Comparison of ENCODE assay signal across 18 cellular contexts in the genomic region with DNA sequence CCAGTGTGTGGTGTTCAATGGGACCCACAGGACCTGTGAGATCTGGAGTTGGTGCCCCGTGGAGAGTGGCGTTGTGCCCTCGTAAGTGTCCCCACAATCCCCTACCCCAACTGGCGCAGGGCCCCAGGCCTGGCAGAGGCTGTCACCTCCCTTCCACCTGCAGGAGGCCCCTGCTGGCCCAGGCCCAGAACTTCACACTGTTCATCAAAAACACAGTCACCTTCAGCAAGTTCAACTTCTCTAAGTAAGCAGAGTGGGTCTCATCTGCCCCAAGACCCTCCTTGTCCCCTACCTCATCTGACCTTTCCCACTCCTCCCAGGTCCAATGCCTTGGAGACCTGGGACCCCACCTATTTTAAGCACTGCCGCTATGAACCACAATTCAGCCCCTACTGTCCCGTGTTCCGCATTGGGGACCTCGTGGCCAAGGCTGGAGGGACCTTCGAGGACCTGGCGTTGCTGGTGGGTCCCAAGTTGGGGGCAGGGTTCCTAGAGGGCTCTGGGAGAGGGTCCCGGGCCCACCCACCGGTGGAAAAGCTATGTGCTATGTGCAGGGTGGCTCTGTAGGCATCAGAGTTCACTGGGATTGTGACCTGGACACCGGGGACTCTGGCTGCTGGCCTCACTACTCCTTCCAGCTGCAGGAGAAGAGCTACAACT. TPM values are rescaled to one million over a fixed set of nuclear protein-coding genes. Genes with fewer than 3 reads are reported as not detected.
DNase-seq lines count a peak whose midpoint lies in the region; ATAC-seq, FAIRE-seq and TF ChIP-seq lines count a peak whose summit lies in the region.
"Had no signal": no experiment of that assay in that cellular context is flagged by ENCODE, and none has a peak within 500 bp of the region (broad histone marks: within the 10 kb centered on the region; RNA-seq: fewer than 3 reads in every experiment).

No MANE protein-coding gene starts in this region.

- no peak overlapping the region for H3K9ac ChIP-seq in GM12878 (ENCODE audit: control insufficient read depth, insufficient read depth, low read length)

- TF ChIP-seq EP300 in A549 (IDR thresholded peaks at IDR 0.05): no peak
- no peak for TF ChIP-seq EP300 in GM12878 (IDR thresholded peaks at IDR 0.05; ENCODE audit: borderline replicate concordance in 1 of 2, control insufficient read depth in 1 of 2, low read depth in 2 of 2, low read length in 2 of 2)

- no peak overlapping the region for H3K4me3 ChIP-seq in A549
- no peak overlapping the region for H3K4me3 ChIP-seq in GM12878
- H3K4me3 ChIP-seq: vagina had no signal

- TF ChIP-seq CTCF in A549 (IDR thresholded peaks at IDR 0.05) (no peak), GM13977 (IDR thresholded peaks at IDR 0.05; ENCODE audit: extremely low read depth, insufficient read depth, missing control alignments) (peak; percentile 9), GM12878 (IDR thresholded peaks at IDR 0.05 in 2 of 3, conservative IDR thresholded peaks at IDR 0.05 in 1 of 3; ENCODE audit: control insufficient read depth in 2 of 3, extremely low read depth in 1 of 3, insufficient read depth in 1 of 3, low read depth in 3 of 3, low read length in 3 of 3) (0 out of 6 replicates have a peak, but pooled peaks of 1 of the 3 experiments have one; percentile 11)

- in situ Hi-C loops in GM13977 (cut with MboI; ENCODE audit: low pct_unique_long_range_greater_than_20kb, low sequenced_read_pairs, unreplicated experiment): no loop called here
- in situ Hi-C loops in GM12878 (cut with MboI): no loop called here

- H4K20me1 ChIP-seq in GM12878 (ENCODE audit: control insufficient read depth, insufficient read depth): no peaks in the 10 kb centered on the region

- SMC1A ChIA-PET in GM12878 (lab: Charles Lee; ENCODE audit: uncharacterized antibody, unreplicated experiment): no interaction called here

- ATAC-seq in A549 (peak; percentile 61 to 65; a peak in 3 of 6 replicates), GM12878 (peak; percentile 62)
- no peak for ATAC-seq in activated CD4-positive, CD25-positive, alpha-beta regulatory T cell treated with anti-CD3 and anti-CD28 coated beads, Interleukin-2, amount 50 U/mL, for 24 hours
- ATAC-seq: activated CD8-positive, alpha-beta T cell treated with anti-CD3 and anti-CD28 coated beads, Interleukin-2, amount 10 ng/mL, durations not matched to agents 7 days and 5 days; activated T-cell treated with anti-CD3 and anti-CD28 coated beads, Interleukin-2, amount 50 U/mL, for 72 hours; left cardiac atrium had no signal

- no TSS peak for BruUV-seq in GM12878 (replicated peaks; lab: Mats Ljungman, UMichigan)

- TF ChIP-seq RAD21 in A549 (conservative IDR thresholded peaks at IDR 0.05 in 1 of 2, IDR thresholded peaks at IDR 0.05 in 1 of 2) (no peak), GM12878 (IDR thresholded peaks at IDR 0.05; ENCODE audit: insufficient read depth, low read depth, low read length) (no peak)

- POLR2A ChIA-PET in A549 (lab: Yijun Ruan, JAX) (no interaction called here), GM12878 (lab: Charles Lee) (no interaction called here)

- H3K4me2 ChIP-seq in A549 (no peak overlapping the region), GM12878 (ENCODE audit: control insufficient read depth, insufficient read depth) (no peak overlapping the region)

- no peaks in the 10 kb centered on the region for H3K36me3 ChIP-seq in GM12878 (ENCODE audit: control insufficient read depth in 2 of 2, insufficient read depth in 2 of 2, low read length in 1 of 2)
- H3K36me3 ChIP-seq: vagina had no signal

- CTCF ChIA-PET in A549 (lab: Yijun Ruan, JAX): interaction anchor here (1.2 to 1.5 kb wide), 3 partner anchors 10 to 137 kb away, joined by 3 to 5 read pairs (median 3); no protein-coding TSS in a partner anchor
- CTCF ChIA-PET in GM12878 (lab: Yijun Ruan, JAX): interaction anchor here (0.8 to 1.0 kb wide), 2 partner anchors 63 to 69 kb away, joined by 3 read pairs; no protein-coding TSS in a partner anchor

- H3K79me2 ChIP-seq in GM12878 (ENCODE audit: control insufficient read depth, insufficient read depth, low read length): no peaks in the 10 kb centered on the region

- no peak overlapping the region for H2AFZ ChIP-seq in GM12878 (ENCODE audit: control insufficient read depth, low read depth, low read length)

- no peak for TF ChIP-seq POLR2A in A549 (IDR thresholded peaks at IDR 0.05; ENCODE audit: low read length)
- no peak for TF ChIP-seq POLR2A in GM12878 (IDR thresholded peaks at IDR 0.05; ENCODE audit: low read depth, low read length)

- H3K9me3 ChIP-seq in A549 (no peaks in the 10 kb centered on the region), GM12878 (replicated peaks; ENCODE audit: control insufficient read depth, insufficient read depth, low read length) (no peaks in the 10 kb centered on the region)
- H3K9me3 ChIP-seq: vagina had no signal

- H3K4me1 ChIP-seq in A549: no peaks in the 10 kb centered on the region
- peaks cover 7% of the 10 kb centered on the region for H3K4me1 ChIP-seq in GM12878 (ENCODE audit: control insufficient read depth, insufficient read depth, low read length)

- FAIRE-seq in A549 (lab: Jason Lieb, UNC) (no peak), GM12878 (lab: Jason Lieb, UNC) (no peak)
- FAIRE-seq: GM12891 had no signal

- intact Hi-C loops in GM12878 (cut with micrococcal nuclease; ENCODE audit: unreplicated experiment): no loop called here

- no peak overlapping the region for H3K27ac ChIP-seq in A549
- no peak overlapping the region for H3K27ac ChIP-seq in GM12878 (ENCODE audit: control insufficient read depth, insufficient read depth)
- H3K27ac ChIP-seq: vagina had no signal

- RAD21 ChIA-PET in GM12878 (lab: Charles Lee; ENCODE audit: unreplicated experiment): no interaction called here

- WGBS in A549 (ENCODE audit: missing lambda C conversion rate): 50% methylated on average over 13 of the region's 13 CpGs
- 26% methylated on average over 13 of the region's 13 CpGs for WGBS in GM12878 (ENCODE audit: insufficient coverage, insufficient replicate concordance, low lambda C conversion rate, missing lambda C conversion rate)

- DNase-seq in A549 (ENCODE audit: low read depth in 1 of 2, low spot score in 1 of 2) (no peak), GM13977 (ENCODE audit: low spot score) (no peak), GM12878 (ENCODE audit: low read depth, low spot score) (no peak), germinal center (ENCODE audit: low spot score) (no peak), NCI-H82 treated with DMSO at 0.1 percent for 48 hours (lab: John Stamatoyannopoulos, UW; ENCODE audit: unreplicated experiment) (no peak)
- DNase-seq: activated CD8-positive, alpha-beta T cell treated with anti-CD3 and anti-CD28 coated beads, Interleukin-2, amount 10 ng/mL, durations not matched to agents 7 days and 5 days; activated T-cell treated with anti-CD3 and anti-CD28 coated beads, Interleukin-2, amount 50 U/mL, for 72 hours; caudate nucleus; CD4-positive, alpha-beta memory T cell; DMS79 treated with DMSO at 0.1 percent for 48 hours; KG1; left cardiac atrium; midbrain; NCI-H1436; retina had no signal

- H3K27me3 ChIP-seq in GM12878 (replicated peaks in 1 of 2; ENCODE audit: control insufficient read depth in 2 of 2, insufficient read depth in 2 of 2, low read length in 1 of 2): no peaks in the 10 kb centered on the region
- H3K27me3 ChIP-seq: vagina had no signal

RNA-seq across cellular contexts. Expression of a gene that starts 8.1 kb away (rescaled TPM):
- polyA plus RNA-seq in A549 (2011; rRNA removed) (0.62 and 0.67 TPM in 2 replicates), A549 (2017; fragmentation: RNase III; extraction: RNeasy Plus Mini Kit Qiagen cat#74134 plus additional on column Dnase treatment) (0.92 to 1.6 TPM (median 1.1 TPM) in 3 replicates), GM12878 (2011; rRNA removed) (0.06 and 0.07 TPM in 2 replicates), GM12878 (2014; fragmentation: Illumina TruSeq; extraction: Trizol) (0.03 TPM in 1 of 2 replicates, not detected in the other), GM12878 (2014; fragmentation: Nextera tagmentation; extraction: Ambion mirVana) (not detected), GM12878 (2014; rRNA removed) (not detected in 2 replicates), GM12878 (2016; fragmentation: Nextera tagmentation; extraction: Ambion mirVana) (under 1 TPM; 0.06 to 0.21 TPM)
- polyA plus RNA-seq in A549 (2012; cell fraction: cytosol; rRNA removed): 0.62 and 0.82 TPM in 2 replicates
- polyA plus RNA-seq in A549 (2012; cell fraction: nucleus; rRNA removed): 7.2 and 8.9 TPM in 2 replicates
- 0.15 and 0.45 TPM in 2 replicates for polyA minus RNA-seq in A549 (2011; rRNA and poly(A)+ RNA removed)
- total RNA-seq in GM12878 (2013; cell fraction: nucleolus; rRNA removed): 0.31 and 0.34 TPM in 2 replicates
- total RNA-seq in GM12878 (2014; rRNA removed) (0.11 TPM in 1 of 2 replicates, not detected in the other), GM12878 (2014; rRNA removed; fragmentation: Illumina TruSeq; extraction: Trizol) (not detected in 2 replicates), GM12878 (2021) (0.13 TPM in 1 of 2 replicates, not detected in the other)
- not detected for polyA plus RNA-seq in GM12878 (2011; ENCODE audit: low read depth)
- polyA plus RNA-seq in GM12878 (2011; cell fraction: cytosol; rRNA removed): 0.02 and 0.09 TPM in 2 replicates
- polyA plus RNA-seq in GM12878 (2011; cell fraction: nucleus; rRNA removed): 0.66 and 0.70 TPM in 2 replicates
- polyA plus RNA-seq in GM12878 (2012): 0.08 and 0.14 TPM in 2 replicates
- polyA minus RNA-seq in GM12878 (2011; rRNA and poly(A)+ RNA removed): 0.15 TPM in 1 of 2 replicates, not detected in the other
- not detected in 2 replicates for polyA minus RNA-seq in GM12878 (2011; cell fraction: cytosol; rRNA and poly(A)+ RNA removed)
- 0.12 and 0.57 TPM in 2 replicates for polyA minus RNA-seq in GM12878 (2011; cell fraction: nucleus; rRNA and poly(A)+ RNA removed)

RNA-seq across cellular contexts. Expression of a gene that starts 9.3 kb away (rescaled TPM):
- polyA plus RNA-seq in A549 (2011; rRNA removed) (not detected in 2 replicates), A549 (2017; fragmentation: RNase III; extraction: RNeasy Plus Mini Kit Qiagen cat#74134 plus additional on column Dnase treatment) (not detected in 3 replicates), GM12878 (2011; rRNA removed) (not detected in 2 replicates), GM12878 (2014; fragmentation: Illumina TruSeq; extraction: Trizol) (0.07 TPM in 1 of 2 replicates, not detected in the other), GM12878 (2014; fragmentation: Nextera tagmentation; extraction: Ambion mirVana) (not detected), GM12878 (2014; rRNA removed) (0.11 TPM in 1 of 2 replicates, not detected in the other), GM12878 (2016; fragmentation: Nextera tagmentation; extraction: Ambion mirVana) (under 1 TPM in 1 of 2 experiments, not detected in 1; 0.25 TPM)
- polyA plus RNA-seq in A549 (2012; cell fraction: cytosol; rRNA removed): not detected in 2 replicates
- not detected in 2 replicates for polyA plus RNA-seq in A549 (2012; cell fraction: nucleus; rRNA removed)
- polyA minus RNA-seq in A549 (2011; rRNA and poly(A)+ RNA removed): not detected in 2 replicates
- 0.15 TPM in 1 of 2 replicates, not detected in the other for total RNA-seq in GM12878 (2013; cell fraction: nucleolus; rRNA removed)
- total RNA-seq in GM12878 (2014; rRNA removed) (0.06 and 0.27 TPM in 2 replicates), GM12878 (2014; rRNA removed; fragmentation: Illumina TruSeq; extraction: Trizol) (not detected in 2 replicates), GM12878 (2021) (0.11 and 0.21 TPM in 2 replicates)
- not detected for polyA plus RNA-seq in GM12878 (2011; ENCODE audit: low read depth)
- not detected in 2 replicates for polyA plus RNA-seq in GM12878 (2011; cell fraction: cytosol; rRNA removed)
- not detected in 2 replicates for polyA plus RNA-seq in GM12878 (2011; cell fraction: nucleus; rRNA removed)
- polyA plus RNA-seq in GM12878 (2012): not detected in 2 replicates
- not detected in 2 replicates for polyA minus RNA-seq in GM12878 (2011; rRNA and poly(A)+ RNA removed)
- polyA minus RNA-seq in GM12878 (2011; cell fraction: cytosol; rRNA and poly(A)+ RNA removed): not detected in 2 replicates
- not detected in 2 replicates for polyA minus RNA-seq in GM12878 (2011; cell fraction: nucleus; rRNA and poly(A)+ RNA removed)
- total RNA-seq: activated T-cell treated with anti-CD3 and anti-CD28 coated beads, Interleukin-2, amount 50 U/mL, for 72 hours; CD4-positive, alpha-beta memory T cell had no signal

RNA-seq across cellular contexts. Expression of a gene that starts 21.2 kb away (rescaled TPM):
- 15.5 and 15.9 TPM in 2 replicates for polyA plus RNA-seq in A549 (2011; rRNA removed)
- 29.7 and 39.2 TPM in 2 replicates for polyA plus RNA-seq in A549 (2012; cell fraction: cytosol; rRNA removed)
- polyA plus RNA-seq in A549 (2012; cell fraction: nucleus; rRNA removed): 43.5 and 52.5 TPM in 2 replicates
- 18.4 to 22.7 TPM (median 19.7 TPM) in 3 replicates for polyA plus RNA-seq in A549 (2017; fragmentation: RNase III; extraction: RNeasy Plus Mini Kit Qiagen cat#74134 plus additional on column Dnase treatment)
- polyA minus RNA-seq in A549 (2011; rRNA and poly(A)+ RNA removed): 15.1 and 16.7 TPM in 2 replicates
- 41.0 and 46.0 TPM in 2 replicates for total RNA-seq in GM12878 (2013; cell fraction: nucleolus; rRNA removed)
- 52.2 and 52.9 TPM in 2 replicates for total RNA-seq in GM12878 (2014; rRNA removed)
- total RNA-seq in GM12878 (2014; rRNA removed; fragmentation: Illumina TruSeq; extraction: Trizol): 10.5 and 13.6 TPM in 2 replicates
- total RNA-seq in GM12878 (2021): 30.5 and 35.7 TPM in 2 replicates
- 5.7 TPM for polyA plus RNA-seq in GM12878 (2011; ENCODE audit: low read depth)
- 8.3 and 16.9 TPM in 2 replicates for polyA plus RNA-seq in GM12878 (2011; rRNA removed)
- polyA plus RNA-seq in GM12878 (2011; cell fraction: cytosol; rRNA removed): 24.9 and 45.9 TPM in 2 replicates
- 46.3 and 60.5 TPM in 2 replicates for polyA plus RNA-seq in GM12878 (2011; cell fraction: nucleus; rRNA removed)
- polyA plus RNA-seq in GM12878 (2012): 19.7 and 19.8 TPM in 2 replicates
- 3.5 and 10.5 TPM in 2 replicates for polyA plus RNA-seq in GM12878 (2014; fragmentation: Illumina TruSeq; extraction: Trizol)
- polyA plus RNA-seq in GM12878 (2014; fragmentation: Nextera tagmentation; extraction: Ambion mirVana): 1 to 10 TPM in 1 of 2 experiments, under 1 TPM in 1; 0.66 to 6.9 TPM
- 52.8 and 53.4 TPM in 2 replicates for polyA plus RNA-seq in GM12878 (2014; rRNA removed)
- polyA plus RNA-seq in GM12878 (2016; fragmentation: Nextera tagmentation; extraction: Ambion mirVana): 10 to 100 TPM; 54.4 to 58.3 TPM
- polyA minus RNA-seq in GM12878 (2011; rRNA and poly(A)+ RNA removed): 10.5 and 27.7 TPM in 2 replicates
- 8.0 and 9.8 TPM in 2 replicates for polyA minus RNA-seq in GM12878 (2011; cell fraction: cytosol; rRNA and poly(A)+ RNA removed)
- 49.2 and 68.4 TPM in 2 replicates for polyA minus RNA-seq in GM12878 (2011; cell fraction: nucleus; rRNA and poly(A)+ RNA removed)

RNA-seq across cellular contexts. Expression of a gene that starts 22.7 kb away (rescaled TPM):
- 0.05 and 0.08 TPM in 2 replicates for polyA plus RNA-seq in A549 (2011; rRNA removed)
- 0.04 TPM in 1 of 2 replicates, not detected in the other for polyA plus RNA-seq in A549 (2012; cell fraction: cytosol; rRNA removed)
- 0.05 and 0.12 TPM in 2 replicates for polyA plus RNA-seq in A549 (2012; cell fraction: nucleus; rRNA removed)
- 0.04 to 0.10 TPM (median 0.05 TPM) in 3 replicates for polyA plus RNA-seq in A549 (2017; fragmentation: RNase III; extraction: RNeasy Plus Mini Kit Qiagen cat#74134 plus additional on column Dnase treatment)
- polyA minus RNA-seq in A549 (2011; rRNA and poly(A)+ RNA removed): 0.29 TPM in 1 of 2 replicates, not detected in the other
- total RNA-seq in GM12878 (2013; cell fraction: nucleolus; rRNA removed): not detected in 2 replicates
- not detected in 2 replicates for total RNA-seq in GM12878 (2014; rRNA removed)
- total RNA-seq in GM12878 (2014; rRNA removed; fragmentation: Illumina TruSeq; extraction: Trizol): not detected in 2 replicates
- not detected in 2 replicates for total RNA-seq in GM12878 (2021)
- not detected for polyA plus RNA-seq in GM12878 (2011; ENCODE audit: low read depth)
- not detected in 2 replicates for polyA plus RNA-seq in GM12878 (2011; rRNA removed)
- not detected in 2 replicates for polyA plus RNA-seq in GM12878 (2011; cell fraction: cytosol; rRNA removed)
- polyA plus RNA-seq in GM12878 (2011; cell fraction: nucleus; rRNA removed): not detected in 2 replicates
- polyA plus RNA-seq in GM12878 (2012): not detected in 2 replicates
- polyA plus RNA-seq in GM12878 (2014; fragmentation: Illumina TruSeq; extraction: Trizol): not detected in 2 replicates
- not detected for polyA plus RNA-seq in GM12878 (2014; fragmentation: Nextera tagmentation; extraction: Ambion mirVana)
- polyA plus RNA-seq in GM12878 (2014; rRNA removed): not detected in 2 replicates
- polyA plus RNA-seq in GM12878 (2016; fragmentation: Nextera tagmentation; extraction: Ambion mirVana): not detected
- polyA minus RNA-seq in GM12878 (2011; rRNA and poly(A)+ RNA removed): not detected in 2 replicates
- not detected in 2 replicates for polyA minus RNA-seq in GM12878 (2011; cell fraction: cytosol; rRNA and poly(A)+ RNA removed)
- not detected in 2 replicates for polyA minus RNA-seq in GM12878 (2011; cell fraction: nucleus; rRNA and poly(A)+ RNA removed)
- total RNA-seq: activated CD8-positive, alpha-beta T cell treated with anti-CD3 and anti-CD28 coated beads, Interleukin-2, amount 10 ng/mL, durations not matched to agents 7 days and 5 days; activated T-cell treated with anti-CD3 and anti-CD28 coated beads, Interleukin-2, amount 50 U/mL, for 72 hours; CD4-positive, alpha-beta memory T cell; left cardiac atrium; vagina had no signal
- polyA plus RNA-seq: CD4-positive, alpha-beta memory T cell had no signal

RNA-seq across cellular contexts. Expression of a gene that starts 41.0 kb away (rescaled TPM):
- polyA plus RNA-seq in A549 (2011; rRNA removed): 14.1 and 14.4 TPM in 2 replicates
- 19.7 and 23.3 TPM in 2 replicates for polyA plus RNA-seq in A549 (2012; cell fraction: cytosol; rRNA removed)
- 123 and 173 TPM in 2 replicates for polyA plus RNA-seq in A549 (2012; cell fraction: nucleus; rRNA removed)
- polyA plus RNA-seq in A549 (2017; fragmentation: RNase III; extraction: RNeasy Plus Mini Kit Qiagen cat#74134 plus additional on column Dnase treatment): 22.3 to 23.5 TPM (median 22.6 TPM) in 3 replicates
- 22.8 and 27.5 TPM in 2 replicates for polyA minus RNA-seq in A549 (2011; rRNA and poly(A)+ RNA removed)
- total RNA-seq in GM12878 (2013; cell fraction: nucleolus; rRNA removed): 77.5 and 89.4 TPM in 2 replicates
- 31.8 and 35.2 TPM in 2 replicates for total RNA-seq in GM12878 (2014; rRNA removed)
- total RNA-seq in GM12878 (2014; rRNA removed; fragmentation: Illumina TruSeq; extraction: Trizol): 13.9 and 14.5 TPM in 2 replicates
- total RNA-seq in GM12878 (2021): 42.8 and 50.3 TPM in 2 replicates
- 10.7 TPM for polyA plus RNA-seq in GM12878 (2011; ENCODE audit: low read depth)
- polyA plus RNA-seq in GM12878 (2011; rRNA removed): 8.7 and 17.5 TPM in 2 replicates
- 12.6 and 20.5 TPM in 2 replicates for polyA plus RNA-seq in GM12878 (2011; cell fraction: cytosol; rRNA removed)
- polyA plus RNA-seq in GM12878 (2011; cell fraction: nucleus; rRNA removed): 168 and 188 TPM in 2 replicates
- 19.4 and 21.7 TPM in 2 replicates for polyA plus RNA-seq in GM12878 (2012)
- 16.6 and 25.1 TPM in 2 replicates for polyA plus RNA-seq in GM12878 (2014; fragmentation: Illumina TruSeq; extraction: Trizol)
- polyA plus RNA-seq in GM12878 (2014; fragmentation: Nextera tagmentation; extraction: Ambion mirVana): 1 to 10 TPM in 1 of 2 experiments, under 1 TPM in 1; 0.82 to 1.1 TPM
- polyA plus RNA-seq in GM12878 (2014; rRNA removed): 44.0 and 50.1 TPM in 2 replicates
- 10 to 100 TPM; 15.0 to 21.2 TPM for polyA plus RNA-seq in GM12878 (2016; fragmentation: Nextera tagmentation; extraction: Ambion mirVana)
- polyA minus RNA-seq in GM12878 (2011; rRNA and poly(A)+ RNA removed): 17.0 and 18.1 TPM in 2 replicates
- 7.6 TPM in 2 replicates for polyA minus RNA-seq in GM12878 (2011; cell fraction: cytosol; rRNA and poly(A)+ RNA removed)
- polyA minus RNA-seq in GM12878 (2011; cell fraction: nucleus; rRNA and poly(A)+ RNA removed): 35.8 and 46.1 TPM in 2 replicates

Comparison
In these comparisons a context has a peak if more than half of its experiments do, and no peak if none do; other contexts are left out.
1. ATAC-seq: peak in A549 (2 of 2) and GM12878 (single experiment); none in activated CD4-positive, CD25-positive, alpha-beta regulatory T cell treated with anti-CD3 and anti-CD28 coated beads, Interleukin-2, amount 50 U/mL, for 24 hours (0 of 2).